In the genomic region with DNA sequence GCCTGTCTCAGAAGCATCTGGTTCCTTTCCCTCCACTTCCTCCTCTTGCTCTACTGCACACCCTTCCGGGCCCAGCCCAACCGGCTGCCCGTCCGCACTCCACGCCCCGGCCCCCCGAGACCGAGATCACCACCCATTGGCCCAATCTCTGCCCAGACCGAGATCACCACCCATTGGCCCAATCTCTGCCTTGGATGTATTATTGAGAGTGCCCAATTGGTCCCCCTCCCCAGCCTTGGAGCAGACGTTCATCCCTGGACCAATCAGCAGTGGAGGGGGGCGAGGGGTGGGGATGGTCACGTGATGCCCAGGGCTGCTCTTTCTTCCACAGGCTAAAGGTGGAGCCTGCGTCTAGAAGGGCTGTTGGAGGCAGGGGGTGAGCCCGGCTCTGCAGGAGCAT, we compare ENCODE assay signal across 27 cellular contexts.
"Had no signal": no experiment of that assay in that cellular context is flagged by ENCODE, and none has a peak within 500 bp of the region (broad histone marks: within the 10 kb centered on the region; RNA-seq: fewer than 3 reads in every experiment).

No MANE protein-coding gene starts in this region.

- H3K27ac ChIP-seq: coronary artery, esophagus squamous epithelium, lower lobe of right lung, parathyroid adenoma, prostate gland, right atrium auricular region, suprapubic skin, thyroid gland, vagina had no signal

- H3K4me3 ChIP-seq: coronary artery, esophagus squamous epithelium, lower lobe of right lung, prostate gland, right atrium auricular region, smooth muscle cell, suprapubic skin, thyroid gland, vagina had no signal

- ATAC-seq: left ventricle myocardium superior; lower lobe of right lung; sciatic nerve; stimulated activated naive CD8-positive, alpha-beta T cell treated with anti-CD3 and anti-CD28 coated beads, Interleukin-15, amount 100 ng/mL, for 72 hours had no signal

- H3K4me3 Mint-ChIP-seq: immature natural killer cell; naive B cell; natural killer cell treated with Interleukin-12 subunit alpha and Interleukin-12 subunit beta and Interleukin-15 and Interleukin-18, amount 100 ng/mL, for 72 hours; neural crest cell; stimulated activated naive CD8-positive, alpha-beta T cell treated with anti-CD3 and anti-CD28 coated beads, Interleukin-15, amount 100 ng/mL, for 72 hours had no signal

- H3K27ac Mint-ChIP-seq: immature natural killer cell; naive B cell; natural killer cell treated with Interleukin-12 subunit alpha and Interleukin-12 subunit beta and Interleukin-15 and Interleukin-18, amount 100 ng/mL, for 72 hours; stimulated activated naive CD8-positive, alpha-beta T cell treated with anti-CD3 and anti-CD28 coated beads, Interleukin-15, amount 100 ng/mL, for 72 hours had no signal

- H3K4me1 Mint-ChIP-seq: immature natural killer cell; naive B cell; stimulated activated naive CD8-positive, alpha-beta T cell treated with anti-CD3 and anti-CD28 coated beads, Interleukin-15, amount 100 ng/mL, for 72 hours had no signal

- H3K4me2 ChIP-seq: smooth muscle cell had no signal

- H3K79me2 ChIP-seq: parathyroid adenoma had no signal

- H3K27me3 ChIP-seq: esophagus squamous epithelium, right atrium auricular region, suprapubic skin, thyroid gland, vagina had no signal

- H3K27me3 Mint-ChIP-seq: naive B cell; natural killer cell treated with Interleukin-12 subunit alpha and Interleukin-12 subunit beta and Interleukin-15 and Interleukin-18, amount 100 ng/mL, for 72 hours; stimulated activated naive CD8-positive, alpha-beta T cell treated with anti-CD3 and anti-CD28 coated beads, Interleukin-15, amount 100 ng/mL, for 72 hours had no signal

- DNase-seq: dermis blood vessel endothelial cell; effector memory CD4-positive, alpha-beta T cell; erythroblast; esophagus squamous epithelium; foreskin melanocyte; immature natural killer cell; left ventricle myocardium superior; lower lobe of right lung; naive B cell; stimulated activated CD4-positive, alpha-beta T cell treated with anti-CD3 and anti-CD28 coated beads, Interleukin-12 subunit alpha, Interleukin-12 subunit beta, amount 100 ng/mL, for 4 hours; stimulated activated CD4-positive, alpha-beta T cell treated with anti-CD3 and anti-CD28 coated beads, Interleukin-1b, Interleukin-23, amount 100 ng/mL, for 48 hours; stimulated activated CD4-positive, alpha-beta T cell treated with anti-CD3 and anti-CD28 coated beads, Interleukin-4, amount 100 ng/mL, for 1 hour; stimulated activated CD8-positive, alpha-beta memory T cell treated with anti-CD3 and anti-CD28 coated beads, Interleukin-4, amount 100 ng/mL, for 48 hours; stimulated activated naive CD4-positive, alpha-beta T cell; stimulated activated naive CD8-positive, alpha-beta T cell treated with anti-CD3 and anti-CD28 coated beads, Interleukin-15, amount 100 ng/mL, for 72 hours; thyroid gland; trophoblast cell had no signal

- H3K9me3 Mint-ChIP-seq: neural crest cell had no signal

- H3K36me3 ChIP-seq: esophagus squamous epithelium, lower lobe of right lung, prostate gland, right atrium auricular region, suprapubic skin, thyroid gland, vagina had no signal

- H3K9me3 ChIP-seq: lower lobe of right lung, prostate gland, right atrium auricular region, suprapubic skin, thyroid gland, vagina had no signal

- H3K4me1 ChIP-seq: esophagus squamous epithelium, lower lobe of right lung, prostate gland, right atrium auricular region, suprapubic skin, thyroid gland, vagina had no signal

- H3K9ac ChIP-seq: parathyroid adenoma had no signal

- H3K36me3 Mint-ChIP-seq: immature natural killer cell; naive B cell; natural killer cell treated with Interleukin-12 subunit alpha and Interleukin-12 subunit beta and Interleukin-15 and Interleukin-18, amount 100 ng/mL, for 72 hours had no signal
